ENCODE assay signal across 17 cellular contexts in genomic region chr7:13411641-13412040, GRCh38.
"Had no signal": no experiment of that assay in that cellular context is flagged by ENCODE, and none has a peak within 500 bp of the region (broad histone marks: within the 10 kb centered on the region; RNA-seq: fewer than 3 reads in every experiment).

No MANE protein-coding gene starts in this region.

- H3K79me2 ChIP-seq: parathyroid adenoma had no signal

- DNase-seq: activated CD4-positive, alpha-beta T cell treated with anti-CD3 and anti-CD28 coated beads, Interleukin-2, amount 50 U/mL, for 1 hour; activated CD8-positive, alpha-beta memory T cell treated with anti-CD3 and anti-CD28 coated beads for 24 hours; activated gamma-delta T cell treated with Interleukin-2 at 50 U/mL for 16 hours; amniotic stem cell; hypothalamus; kidney; left ventricle myocardium inferior; mesenchymal stem cell; naive thymus-derived CD8-positive, alpha-beta T cell; stimulated activated CD4-positive, alpha-beta T cell treated with anti-CD3 and anti-CD28 coated beads, Interleukin-4, amount 100 ng/mL, for 1 hour; stimulated activated naive B cell treated with anti-CD40 and anti-IgM and Interleukin-4, amounts not matched to agents 10 μg/mL and 1 μg/mL and 100 μg/mL, for 72 hours; tibial artery; uterus had no signal

- H3K4me3 ChIP-seq: coronary artery, left ventricle myocardium inferior, tibial artery, uterus had no signal

- H3K9ac ChIP-seq: parathyroid adenoma had no signal

- ATAC-seq: esophagus mucosa; naive thymus-derived CD8-positive, alpha-beta T cell; stimulated activated naive B cell treated with anti-CD40 and anti-IgM and Interleukin-4, amounts not matched to agents 10 μg/mL and 1 μg/mL and 100 μg/mL, for 72 hours had no signal

- H3K27ac ChIP-seq: coronary artery, left ventricle myocardium inferior, neutrophil, parathyroid adenoma, tibial artery, uterus had no signal

- H3K36me3 ChIP-seq: left ventricle myocardium inferior, neutrophil, tibial artery, uterus had no signal

- H3K27me3 ChIP-seq: neutrophil, tibial artery, uterus had no signal

- H3K4me1 ChIP-seq: parathyroid adenoma, tibial artery, uterus had no signal

- H2AFZ ChIP-seq: parathyroid adenoma had no signal

- H3K9me3 ChIP-seq: left ventricle myocardium inferior, neutrophil, tibial artery, uterus had no signal
